21 cellular contexts compared by ENCODE assay signal in the genomic region with DNA sequence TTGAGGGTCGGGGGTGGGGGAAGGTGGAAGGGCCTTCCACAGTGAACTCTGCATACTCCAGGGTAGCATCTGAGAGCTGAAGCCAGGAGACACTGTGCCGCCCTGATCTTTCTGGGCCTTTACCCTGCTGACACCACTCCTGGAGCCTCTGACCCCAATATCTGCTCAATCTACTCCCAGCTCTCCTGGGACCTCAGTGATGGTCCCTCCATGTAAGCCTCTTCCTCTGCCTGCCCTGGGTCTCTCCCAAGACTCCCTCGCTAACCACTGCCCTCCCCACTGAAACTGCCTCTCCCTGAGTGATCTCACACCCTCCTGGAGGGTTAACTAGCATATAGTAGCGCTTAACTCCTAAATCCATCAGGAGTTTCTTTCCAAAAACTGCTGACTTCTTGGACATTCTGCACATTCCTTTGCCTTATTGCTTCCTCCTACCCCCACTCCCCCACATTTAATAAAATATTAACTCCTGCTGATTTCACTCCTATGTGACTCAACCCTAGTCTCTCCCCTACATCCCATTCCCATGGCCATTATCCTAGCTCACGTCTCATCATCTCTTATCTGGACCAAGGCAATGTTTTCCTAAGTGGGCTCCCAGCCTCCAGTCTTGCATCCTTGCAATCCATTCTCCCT.
"Had no signal": no experiment of that assay in that cellular context is flagged by ENCODE, and none has a peak within 500 bp of the region (broad histone marks: within the 10 kb centered on the region; RNA-seq: fewer than 3 reads in every experiment).

No MANE protein-coding gene starts in this region.

- H3K9me3 ChIP-seq: pancreas, psoas muscle, tibial nerve had no signal

- DNase-seq: activated CD4-positive, alpha-beta memory T cell treated with anti-CD3 and anti-CD28 coated beads for 36 hours; activated CD4-positive, alpha-beta T cell treated with anti-CD3 and anti-CD28 coated beads for 4 hours; activated CD4-positive, CD25-positive, alpha-beta regulatory T cell; activated effector memory CD4-positive, alpha-beta T cell treated with anti-CD3 and anti-CD28 coated beads, Interleukin-2, amount 50 U/mL, for 16 hours; activated naive CD4-positive, alpha-beta T cell treated with anti-CD3 and anti-CD28 coated beads, Interleukin-2, amount 10 ng/mL, durations not matched to agents 7 days and 5 days; activated naive CD8-positive, alpha-beta T cell treated with anti-CD3 and anti-CD28 coated beads, Interleukin-2, amount 50 U/mL, for 24 hours; activated T-cell treated with anti-CD3 and anti-CD28 coated beads, Interleukin-2, amount 50 U/mL, for 72 hours; effector CD4-positive, alpha-beta T cell; foreskin melanocyte; glutamatergic neuron; hypothalamus; naive thymus-derived CD8-positive, alpha-beta T cell; pancreas; psoas muscle; right cardiac atrium; stimulated activated CD4-positive, alpha-beta T cell treated with anti-CD3 and anti-CD28 coated beads, Interleukin-1b, Interleukin-23, amount 100 ng/mL, for 48 hours; substantia nigra; SW 1271; T-helper 17 cell had no signal

- H3K36me3 ChIP-seq: pancreas, tibial nerve had no signal

- H3K4me3 ChIP-seq: lung, pancreas, psoas muscle, tibial nerve had no signal

- H3K4me1 ChIP-seq: pancreas, psoas muscle, tibial nerve had no signal

- H3K27me3 ChIP-seq: pancreas, tibial nerve had no signal

- H3K27ac ChIP-seq: pancreas, psoas muscle, tibial nerve had no signal
